Comparison of ENCODE assay signal across 21 cellular contexts in the genomic region with DNA sequence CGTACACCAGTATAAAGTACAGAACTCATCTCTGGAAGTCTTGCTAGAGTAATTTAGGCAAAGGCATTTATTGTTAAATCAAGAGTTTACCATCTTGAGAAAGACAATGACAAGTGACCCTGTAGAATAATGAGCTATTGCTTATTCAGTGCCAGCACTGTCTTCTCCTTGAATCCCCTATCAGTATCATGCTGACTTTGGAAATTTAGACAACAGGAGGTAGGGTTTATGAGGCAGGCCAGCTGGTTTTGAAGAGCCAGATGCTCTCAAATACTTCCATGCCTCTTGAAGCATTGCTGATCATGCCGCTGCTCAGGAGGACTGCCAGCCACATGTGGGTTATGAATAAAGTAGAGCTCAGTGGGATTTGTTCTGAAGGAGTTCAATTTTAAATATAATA.
"Had no signal": no experiment of that assay in that cellular context is flagged by ENCODE, and none has a peak within 500 bp of the region (broad histone marks: within the 10 kb centered on the region; RNA-seq: fewer than 3 reads in every experiment).

No MANE protein-coding gene starts in this region.

- ATAC-seq: activated T-cell treated with anti-CD3 and anti-CD28 coated beads, Interleukin-2, amount 50 U/mL, for 72 hours; effector memory CD8-positive, alpha-beta T cell; esophagus mucosa; left lobe of liver; naive thymus-derived CD8-positive, alpha-beta T cell had no signal

- H3K79me2 ChIP-seq: hepatocyte had no signal

- H3K4me2 ChIP-seq: hepatocyte had no signal

- H3K27me3 ChIP-seq: breast epithelium, hepatocyte, spleen, thyroid gland had no signal

- H3K4me3 ChIP-seq: breast epithelium, hepatocyte, lung, prostate gland, spleen, thyroid gland had no signal

- H3K36me3 ChIP-seq: breast epithelium, prostate gland, spleen, thyroid gland had no signal

- H3K4me1 ChIP-seq: breast epithelium, prostate gland, spleen, thyroid gland had no signal

- H3K9me3 ChIP-seq: breast epithelium, prostate gland, spleen, thyroid gland had no signal

- DNase-seq: activated CD4-positive, alpha-beta memory T cell treated with anti-CD3 and anti-CD28 coated beads, Interleukin-2, amount 10 ng/mL, durations not matched to agents 7 days and 5 days; activated CD4-positive, alpha-beta T cell treated with anti-CD3 and anti-CD28 coated beads for 48 hours; activated effector memory CD4-positive, alpha-beta T cell treated with Interleukin-2 at 50 U/mL for 16 hours; activated naive CD4-positive, alpha-beta T cell treated with anti-CD3 and anti-CD28 coated beads for 36 hours; activated naive CD8-positive, alpha-beta T cell treated with anti-CD3 and anti-CD28 coated beads, Interleukin-2, amount 10 ng/mL, durations not matched to agents 7 days and 5 days; activated T-cell treated with anti-CD3 and anti-CD28 coated beads, Interleukin-2, amount 50 U/mL, for 72 hours; amniotic stem cell; effector memory CD8-positive, alpha-beta T cell; foreskin melanocyte; immature natural killer cell; naive thymus-derived CD8-positive, alpha-beta T cell; spleen; stimulated activated CD4-positive, alpha-beta T cell treated with anti-CD3 and anti-CD28 coated beads, Interleukin-4, amount 100 ng/mL, for 24 hours; substantia nigra; thyroid gland had no signal

- H3K27ac ChIP-seq: breast epithelium, hepatocyte, prostate gland, spleen, thyroid gland had no signal
